Comparison of ENCODE assay signal across 24 cellular contexts in genomic region chr7:64131696-64132095, GRCh38.
"Had no signal": no experiment of that assay in that cellular context is flagged by ENCODE, and none has a peak within 500 bp of the region (broad histone marks: within the 10 kb centered on the region; RNA-seq: fewer than 3 reads in every experiment).

No MANE protein-coding gene starts in this region.

- H3K4me1 Mint-ChIP-seq: stimulated activated effector memory CD8-positive, alpha-beta T cell treated with anti-CD3 and anti-CD28 coated beads, Interleukin-12 subunit alpha, Interleukin-12 subunit beta, amount 100 ng/mL, for 72 hours; stimulated activated memory B cell treated with anti-CD40 and anti-IgM and Interleukin-4, amounts not matched to agents 10 μg/mL and 1 μg/mL and 100 μg/mL, for 72 hours; stimulated activated naive B cell treated with anti-CD40 and anti-IgM and Interleukin-4, amounts not matched to agents 10 μg/mL and 1 μg/mL and 100 μg/mL, for 72 hours; stimulated activated naive CD8-positive, alpha-beta T cell treated with anti-CD3 and anti-CD28 coated beads, Interleukin-15, amount 100 ng/mL, for 72 hours had no signal

- H3K36me3 Mint-ChIP-seq: stimulated activated effector memory CD8-positive, alpha-beta T cell treated with anti-CD3 and anti-CD28 coated beads, Interleukin-12 subunit alpha, Interleukin-12 subunit beta, amount 100 ng/mL, for 72 hours; stimulated activated memory B cell treated with anti-CD40 and anti-IgM and Interleukin-4, amounts not matched to agents 10 μg/mL and 1 μg/mL and 100 μg/mL, for 72 hours; type B pancreatic cell had no signal

- H3K27ac Mint-ChIP-seq: stimulated activated effector memory CD8-positive, alpha-beta T cell treated with anti-CD3 and anti-CD28 coated beads, Interleukin-12 subunit alpha, Interleukin-12 subunit beta, amount 100 ng/mL, for 72 hours; stimulated activated memory B cell treated with anti-CD40 and anti-IgM and Interleukin-4, amounts not matched to agents 10 μg/mL and 1 μg/mL and 100 μg/mL, for 72 hours; stimulated activated naive B cell treated with anti-CD40 and anti-IgM and Interleukin-4, amounts not matched to agents 10 μg/mL and 1 μg/mL and 100 μg/mL, for 72 hours; stimulated activated naive CD8-positive, alpha-beta T cell treated with anti-CD3 and anti-CD28 coated beads, Interleukin-15, amount 100 ng/mL, for 72 hours; stimulated activated naive CD8-positive, alpha-beta T cell treated with anti-CD3 and anti-CD28 coated beads, Interleukin-15, Interleukin-2, amounts not matched to agents 100 ng/mL and 50 ng/mL, for 24 hours; type B pancreatic cell had no signal

- DNase-seq: stimulated activated CD4-positive, alpha-beta T cell treated with anti-CD3 and anti-CD28 coated beads, Interleukin-2, amount 100 ng/mL, for 48 hours; stimulated activated CD4-positive, alpha-beta T cell treated with anti-CD3 and anti-CD28 coated beads, Interleukin-4, amount 100 ng/mL, for 1 hour; stimulated activated CD4-positive, alpha-beta T cell treated with anti-CD3 and anti-CD28 coated beads, Interleukin-4, amount 100 ng/mL, for 24 hours; stimulated activated CD4-positive, alpha-beta T cell treated with anti-CD3 and anti-CD28 coated beads, Interleukin-4, amount 100 ng/mL, for 4 hours; stimulated activated CD8-positive, alpha-beta memory T cell treated with anti-CD3 and anti-CD28 coated beads, Interleukin-4, amount 100 ng/mL, for 48 hours; stimulated activated naive B cell treated with anti-CD40 and anti-IgM and Interleukin-4, amounts not matched to agents 10 μg/mL and 1 μg/mL and 100 μg/mL, for 72 hours; stimulated activated naive CD4-positive, alpha-beta T cell; stimulated activated naive CD4-positive, alpha-beta T cell treated with Interleukin-2 at 50 U/mL for 16 hours; stimulated activated naive CD8-positive, alpha-beta T cell treated with anti-CD3 and anti-CD28 coated beads, Interleukin-15, amount 100 ng/mL, for 72 hours; stimulated activated naive CD8-positive, alpha-beta T cell treated with anti-CD3 and anti-CD28 coated beads, Interleukin-15, Interleukin-2, amounts not matched to agents 100 U/mL and 50 U/mL, for 24 hours; stomach; substantia nigra; testis; thyroid gland; tibial artery; transverse colon; trophoblast cell; upper lobe of left lung; upper lobe of right lung; uterus had no signal

- H3K4me3 Mint-ChIP-seq: stimulated activated effector memory CD8-positive, alpha-beta T cell treated with anti-CD3 and anti-CD28 coated beads, Interleukin-12 subunit alpha, Interleukin-12 subunit beta, amount 100 ng/mL, for 72 hours; stimulated activated memory B cell treated with anti-CD40 and anti-IgM and Interleukin-4, amounts not matched to agents 10 μg/mL and 1 μg/mL and 100 μg/mL, for 72 hours; stimulated activated naive B cell treated with anti-CD40 and anti-IgM and Interleukin-4, amounts not matched to agents 10 μg/mL and 1 μg/mL and 100 μg/mL, for 72 hours; stimulated activated naive CD8-positive, alpha-beta T cell treated with anti-CD3 and anti-CD28 coated beads, Interleukin-15, amount 100 ng/mL, for 72 hours; stimulated activated naive CD8-positive, alpha-beta T cell treated with anti-CD3 and anti-CD28 coated beads, Interleukin-15, Interleukin-2, amounts not matched to agents 100 ng/mL and 50 ng/mL, for 24 hours; type B pancreatic cell had no signal

- H3K27me3 Mint-ChIP-seq: stimulated activated memory B cell treated with anti-CD40 and anti-IgM and Interleukin-4, amounts not matched to agents 10 μg/mL and 1 μg/mL and 100 μg/mL, for 72 hours; stimulated activated naive B cell treated with anti-CD40 and anti-IgM and Interleukin-4, amounts not matched to agents 10 μg/mL and 1 μg/mL and 100 μg/mL, for 72 hours; stimulated activated naive CD8-positive, alpha-beta T cell treated with anti-CD3 and anti-CD28 coated beads, Interleukin-15, amount 100 ng/mL, for 72 hours; stimulated activated naive CD8-positive, alpha-beta T cell treated with anti-CD3 and anti-CD28 coated beads, Interleukin-15, Interleukin-2, amounts not matched to agents 100 ng/mL and 50 ng/mL, for 24 hours; type B pancreatic cell had no signal
